21 cellular contexts compared by ENCODE assay signal in the genomic region with DNA sequence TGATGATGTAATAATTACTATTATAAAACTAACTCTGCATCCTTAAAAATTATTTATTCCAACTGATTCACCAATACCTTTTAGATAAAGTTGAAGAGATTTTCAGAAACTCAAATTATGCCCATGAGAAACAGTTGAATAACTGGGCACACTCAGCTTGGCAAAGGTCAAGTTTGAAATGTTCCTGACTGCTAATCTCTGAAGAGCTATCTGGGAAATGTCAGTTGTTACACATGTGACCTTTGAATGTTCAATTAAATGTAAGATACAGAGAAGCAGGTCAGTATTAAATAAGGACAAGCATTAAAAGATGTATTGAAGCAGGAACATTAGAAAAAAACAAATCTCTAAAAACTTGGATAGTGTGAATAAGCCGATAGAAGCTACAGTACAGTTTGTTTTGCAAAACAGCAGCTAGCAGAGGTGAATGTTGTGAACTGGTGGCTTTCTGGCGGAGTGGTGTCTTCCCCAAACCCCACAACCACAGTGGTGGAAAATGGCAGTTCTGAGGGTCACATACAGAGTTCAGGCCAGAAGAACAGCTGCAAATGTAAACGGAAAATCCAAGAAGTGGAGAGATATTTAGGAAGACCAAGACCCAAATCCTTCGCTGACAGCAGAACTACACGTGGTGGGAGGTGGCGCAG.
DNase-seq lines count a peak whose midpoint lies in the region; ATAC-seq, FAIRE-seq and TF ChIP-seq lines count a peak whose summit lies in the region.
"Had no signal": no experiment of that assay in that cellular context is flagged by ENCODE, and none has a peak within 500 bp of the region (broad histone marks: within the 10 kb centered on the region; RNA-seq: fewer than 3 reads in every experiment).

No MANE protein-coding gene starts in this region.

- no peak for TF ChIP-seq CTCF in HepG2 (CRISPR knock-in tag; IDR thresholded peaks at IDR 0.05)
- no peak for TF ChIP-seq CTCF in right lobe of liver (IDR thresholded peaks at IDR 0.05)
- TF ChIP-seq CTCF in cardiac muscle cell (IDR thresholded peaks at IDR 0.05; ENCODE audit: low read depth, low read length): no peak
- TF ChIP-seq CTCF in left ventricle myocardium inferior (IDR thresholded peaks at IDR 0.05; ENCODE audit: borderline replicate concordance): no peak
- TF ChIP-seq CTCF in upper lobe of right lung (IDR thresholded peaks at IDR 0.05): no peak
- no peak for TF ChIP-seq CTCF in ovary (IDR thresholded peaks at IDR 0.05)

- in situ Hi-C loops in HepG2 (cut with HindIII; ENCODE audit: extremely low pct_ligation_motif_present, low pct_unique_long_range_greater_than_20kb): no loop called here

- DNase-seq in HepG2 (ENCODE audit: low spot score) (no peak), right lobe of liver (no peak), cardiac muscle cell (ENCODE audit: low read depth in 1 of 2, low spot score in 1 of 2) (peak in 1 of 2 donors; percentile 14), left ventricle myocardium inferior (no peak), upper lobe of right lung (peak; percentile 30), ovary (no peak)
- DNase-seq: C1 segment of cervical spinal cord; Calu3; CD4-positive, alpha-beta memory T cell; COR-L47; DMS53; DMS79 treated with DMSO at 0.1 percent for 48 hours; GF-D8; GOT3; HFFc6 had no signal

- intact Hi-C loops in HepG2 (cut with micrococcal nuclease; ENCODE audit: unreplicated experiment) (no loop called here), right lobe of liver (cut with DNase I) (no loop called here), left ventricle myocardium inferior (cut with micrococcal nuclease) (no loop called here), upper lobe of right lung (cut with DNase I) (no loop called here), ovary (cut with DNase I) (no loop called here)

- TF ChIP-seq POLR2A in HepG2 (IDR thresholded peaks at IDR 0.05; ENCODE audit: insufficient read depth in 1 of 2, low read depth in 2 of 2, low read length in 2 of 2): no peak
- TF ChIP-seq POLR2A in right lobe of liver (IDR thresholded peaks at IDR 0.05): no peak
- no peak for TF ChIP-seq POLR2A in ovary (IDR thresholded peaks at IDR 0.05)

- no peak for TF ChIP-seq EP300 in HepG2 (IDR thresholded peaks at IDR 0.05; ENCODE audit: low read depth in 2 of 2, low read length in 2 of 2)
- no peak for TF ChIP-seq EP300 in HepG2 (CRISPR knock-in tag; IDR thresholded peaks at IDR 0.05; ENCODE audit: borderline replicate concordance)
- no peak for TF ChIP-seq EP300 in ovary (IDR thresholded peaks at IDR 0.05)

- CTCF ChIA-PET in HepG2 (lab: Yijun Ruan, JAX; ENCODE audit: low intra/inter-chr PET ratio, low total read pairs): no interaction called here

- H3K27me3 ChIP-seq in HepG2 (ENCODE audit: control insufficient read depth in 1 of 2, insufficient read depth in 2 of 2, low read length in 2 of 2): no peaks in the 10 kb centered on the region
- H3K27me3 ChIP-seq in right lobe of liver: no peaks in the 10 kb centered on the region
- H3K27me3 ChIP-seq in cardiac muscle cell: no peaks in the 10 kb centered on the region
- H3K27me3 ChIP-seq in left ventricle myocardium inferior (ENCODE audit: low read depth): no peaks in the 10 kb centered on the region
- no peaks in the 10 kb centered on the region for H3K27me3 ChIP-seq in upper lobe of right lung
- no peaks in the 10 kb centered on the region for H3K27me3 ChIP-seq in ovary

- no peaks in the 10 kb centered on the region for H3K79me2 ChIP-seq in HepG2 (ENCODE audit: insufficient read depth, low read length)

- H3K4me3 ChIP-seq in HepG2 (replicated peaks in 1 of 3; ENCODE audit: insufficient read depth in 1 of 3, low read depth in 2 of 3, low read length in 3 of 3) (no peak overlapping the region), right lobe of liver (no peak overlapping the region), cardiac muscle cell (no peak overlapping the region), left ventricle myocardium inferior (no peak overlapping the region), upper lobe of right lung (no peak overlapping the region), ovary (no peak overlapping the region)
- H3K4me3 ChIP-seq: HAP-1 had no signal

- no peak overlapping the region for H2AFZ ChIP-seq in HepG2 (ENCODE audit: low read length)

- no peak for FAIRE-seq in HepG2 (lab: Jason Lieb, UNC)
- FAIRE-seq: GM12891, GM18507, H54 had no signal

- TF ChIP-seq RAD21 in HepG2 (CRISPR knock-in tag; IDR thresholded peaks at IDR 0.05): no peak

- POLR2A ChIA-PET in HepG2 (lab: Yijun Ruan, JAX): no interaction called here

- 30% methylated on average over 6 of the region's 6 CpGs for WGBS in HepG2 (ENCODE audit: low lambda C conversion rate)
- 52% methylated on average over 5 of the region's 6 CpGs for WGBS in right lobe of liver (ENCODE audit: insufficient coverage, low coverage, low lambda C conversion rate, missing lambda C conversion rate)
- 29 to 53% (median 31%) methylated on average over 6 of the region's 6 CpGs for WGBS in ovary, 3 donors

- no peaks in the 10 kb centered on the region for H4K20me1 ChIP-seq in HepG2 (ENCODE audit: insufficient read depth, low read length)

- H3K36me3 ChIP-seq in HepG2 (replicated peaks in 1 of 2; ENCODE audit: control insufficient read depth in 1 of 2, insufficient read depth in 2 of 2, low read length in 2 of 2) (no peaks in the 10 kb centered on the region), right lobe of liver (no peaks in the 10 kb centered on the region), cardiac muscle cell (no peaks in the 10 kb centered on the region), left ventricle myocardium inferior (no peaks in the 10 kb centered on the region), upper lobe of right lung (no peaks in the 10 kb centered on the region), ovary (no peaks in the 10 kb centered on the region)
- H3K36me3 ChIP-seq: HAP-1 had no signal

- no peaks in the 10 kb centered on the region for H3K4me1 ChIP-seq in HepG2 (ENCODE audit: insufficient read depth, low read length)
- H3K4me1 ChIP-seq in right lobe of liver: no peaks in the 10 kb centered on the region
- peaks cover 13% of the 10 kb centered on the region for H3K4me1 ChIP-seq in cardiac muscle cell (ENCODE audit: low read depth)
- H3K4me1 ChIP-seq in left ventricle myocardium inferior: peaks cover 32% of the 10 kb centered on the region
- H3K4me1 ChIP-seq in upper lobe of right lung: no peaks in the 10 kb centered on the region
- no peaks in the 10 kb centered on the region for H3K4me1 ChIP-seq in ovary (ENCODE audit: insufficient read depth)
- H3K4me1 ChIP-seq: HAP-1 had no signal

- H3K9me3 ChIP-seq in HepG2 (ENCODE audit: low read length): no peaks in the 10 kb centered on the region
- H3K9me3 ChIP-seq in right lobe of liver: no peaks in the 10 kb centered on the region
- no peaks in the 10 kb centered on the region for H3K9me3 ChIP-seq in cardiac muscle cell (ENCODE audit: low read depth)
- H3K9me3 ChIP-seq in left ventricle myocardium inferior (replicated peaks): no peaks in the 10 kb centered on the region
- no peaks in the 10 kb centered on the region for H3K9me3 ChIP-seq in upper lobe of right lung
- no peaks in the 10 kb centered on the region for H3K9me3 ChIP-seq in ovary
- H3K9me3 ChIP-seq: HAP-1 had no signal

- H3K9ac ChIP-seq in HepG2 (ENCODE audit: insufficient read depth, low read depth, low read length): no peak overlapping the region

- no TSS peak for BruUV-seq in HepG2 (replicated peaks; lab: Mats Ljungman, UMichigan)

- H3K27ac ChIP-seq in HepG2 (ENCODE audit: extremely low read length, insufficient read depth, low read length) (no peak overlapping the region), right lobe of liver (no peak overlapping the region), cardiac muscle cell (peak overlapping the region; percentile 7), left ventricle myocardium inferior (replicated peaks) (peak overlapping the region; percentile 7), upper lobe of right lung (no peak overlapping the region), ovary (no peak overlapping the region)

- H3K4me2 ChIP-seq in HepG2 (ENCODE audit: low read depth, low read length): no peak overlapping the region

- ATAC-seq in HepG2: no peak
- ATAC-seq in right lobe of liver: no peak
- ATAC-seq in upper lobe of right lung: no peak
- ATAC-seq in HG02852 (IDR thresholded peaks at IDR 0.05; ENCODE audit: unreplicated experiment): no peak
- no peak for ATAC-seq in HG02763 (IDR thresholded peaks at IDR 0.05; ENCODE audit: unreplicated experiment)

TF ChIP-seq in HepG2, 621 proteins besides CTCF, POLR2A, EP300 and RAD21:
- TF ChIP-seq U2AF1 (optimal IDR thresholded peaks at IDR 0.05; ENCODE audit: low read depth, low read length) (no peak), ZNF558 (CRISPR knock-in tag; IDR thresholded peaks at IDR 0.05; ENCODE audit: borderline replicate concordance) (no peak), ATF7 (IDR thresholded peaks at IDR 0.05) (peak; percentile 47; the same call in 1 of the 2 replicates), ATF7 (CRISPR knock-in tag; IDR thresholded peaks at IDR 0.05) (no peak)
- TF ChIP-seq, protein P1, sequence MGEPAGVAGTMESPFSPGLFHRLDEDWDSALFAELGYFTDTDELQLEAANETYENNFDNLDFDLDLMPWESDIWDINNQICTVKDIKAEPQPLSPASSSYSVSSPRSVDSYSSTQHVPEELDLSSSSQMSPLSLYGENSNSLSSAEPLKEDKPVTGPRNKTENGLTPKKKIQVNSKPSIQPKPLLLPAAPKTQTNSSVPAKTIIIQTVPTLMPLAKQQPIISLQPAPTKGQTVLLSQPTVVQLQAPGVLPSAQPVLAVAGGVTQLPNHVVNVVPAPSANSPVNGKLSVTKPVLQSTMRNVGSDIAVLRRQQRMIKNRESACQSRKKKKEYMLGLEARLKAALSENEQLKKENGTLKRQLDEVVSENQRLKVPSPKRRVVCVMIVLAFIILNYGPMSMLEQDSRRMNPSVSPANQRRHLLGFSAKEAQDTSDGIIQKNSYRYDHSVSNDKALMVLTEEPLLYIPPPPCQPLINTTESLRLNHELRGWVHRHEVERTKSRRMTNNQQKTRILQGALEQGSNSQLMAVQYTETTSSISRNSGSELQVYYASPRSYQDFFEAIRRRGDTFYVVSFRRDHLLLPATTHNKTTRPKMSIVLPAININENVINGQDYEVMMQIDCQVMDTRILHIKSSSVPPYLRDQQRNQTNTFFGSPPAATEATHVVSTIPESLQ (CRISPR knock-in tag; conservative IDR thresholded peaks at IDR 0.05): no peak

Comparison
In these comparisons a context has a peak if more than half of its experiments do, and no peak if none do; other contexts are left out.
1. H3K27ac ChIP-seq: peak in cardiac muscle cell (single experiment) and left ventricle myocardium inferior (single experiment); none in HepG2 (single experiment), right lobe of liver (0 of 3), upper lobe of right lung (single experiment) and ovary (0 of 2).